23 cellular contexts compared by ENCODE assay signal in the genomic region with DNA sequence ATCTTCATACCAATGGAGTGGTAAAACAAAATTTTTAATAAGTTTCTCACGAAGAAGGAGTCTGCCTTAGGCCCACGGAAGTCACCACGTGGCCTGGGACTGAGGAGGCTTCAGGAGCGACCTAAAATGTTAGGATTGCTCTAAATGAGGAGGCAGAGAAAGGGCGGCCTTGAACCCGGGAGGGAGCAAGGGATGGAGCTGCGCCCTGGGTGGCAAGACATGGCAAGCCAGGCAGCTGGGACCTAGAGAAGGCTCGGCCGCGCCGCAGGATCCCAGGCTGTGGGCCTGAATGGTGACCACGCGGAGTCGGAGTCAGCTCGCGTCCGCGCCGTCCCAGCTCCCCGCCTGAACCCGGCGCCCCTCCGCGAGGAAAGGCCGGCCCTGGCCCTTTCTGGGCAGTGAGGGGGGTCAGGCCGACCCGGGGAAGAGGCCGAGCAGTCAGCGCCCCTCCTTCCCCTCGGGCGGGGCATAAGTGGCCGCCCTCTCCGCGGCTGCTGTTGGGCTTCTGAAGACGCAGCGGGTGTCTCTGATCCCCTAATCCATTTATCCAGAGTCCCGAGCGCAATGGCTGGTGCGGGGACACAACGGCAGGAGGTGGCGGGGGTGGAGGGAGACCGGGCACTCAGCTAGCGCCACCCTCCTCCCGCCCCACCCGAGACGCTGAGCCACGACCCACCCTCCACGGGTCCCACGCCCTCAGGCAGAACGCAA. TPM values are rescaled to one million over a fixed set of nuclear protein-coding genes. Genes with fewer than 3 reads are reported as not detected.
DNase-seq lines count a peak whose midpoint lies in the region; ATAC-seq and TF ChIP-seq lines count a peak whose summit lies in the region.
"Had no signal": no experiment of that assay in that cellular context is flagged by ENCODE, and none has a peak within 500 bp of the region (broad histone marks: within the 10 kb centered on the region; RNA-seq: fewer than 3 reads in every experiment).

No MANE protein-coding gene starts in this region.

- intact Hi-C loops in spleen (cut with DNase I; ENCODE audit: low total_unique reads) = no loop called here

- CTCF ChIA-PET in activated naive CD4-positive, alpha-beta T cell treated with anti-CD3 and anti-CD28 coated beads, Interleukin-2, amount 10 ng/mL, durations not matched to agents 7 days and 5 days (lab: Charles Lee) = no interaction called here

- H3K27me3 ChIP-seq in spleen (replicated peaks in 1 of 7) = peaks cover 0 to 93% (median 60%) of the 10 kb centered on the region in 7 donors

- peaks cover 0 to 24% (median 10%) of the 10 kb centered on the region in 6 donors for H3K4me1 ChIP-seq in spleen

- H3K27ac Mint-ChIP-seq in activated naive CD4-positive, alpha-beta T cell treated with anti-CD3 and anti-CD28 coated beads, Interleukin-2, amount 10 ng/mL, durations not matched to agents 7 days and 5 days = peak overlapping the region; percentile 24
- no peak overlapping the region for H3K27ac Mint-ChIP-seq in activated naive CD4-positive, alpha-beta T cell treated with anti-CD3 and anti-CD28 coated beads, Interleukin-2, amount 50 U/mL, for 72 hours
- H3K27ac Mint-ChIP-seq: activated CD8-positive, alpha-beta T cell treated with anti-CD3 and anti-CD28 coated beads, Interleukin-2, amount 10 ng/mL, durations not matched to agents 7 days and 5 days; immature natural killer cell had no signal

- H3K36me3 ChIP-seq in spleen = no peaks in the 10 kb centered on the region
- H3K36me3 ChIP-seq: esophagus muscularis mucosa, gastroesophageal sphincter had no signal

- peak overlapping the region; percentile 35 for H3K4me3 ChIP-seq in coronary artery
- H3K4me3 ChIP-seq in spleen = no peak overlapping the region
- H3K4me3 ChIP-seq: gastroesophageal sphincter had no signal

- no peaks in the 10 kb centered on the region for H3K9me3 ChIP-seq in spleen
- H3K9me3 ChIP-seq: esophagus muscularis mucosa, gastroesophageal sphincter had no signal

- H3K9me3 Mint-ChIP-seq in activated naive CD4-positive, alpha-beta T cell treated with anti-CD3 and anti-CD28 coated beads, Interleukin-2, amount 10 ng/mL, durations not matched to agents 7 days and 5 days = no peaks in the 10 kb centered on the region
- H3K9me3 Mint-ChIP-seq in activated naive CD4-positive, alpha-beta T cell treated with anti-CD3 and anti-CD28 coated beads, Interleukin-2, amount 50 U/mL, for 72 hours = peaks cover 0 to 11% of the 10 kb centered on the region in 2 donors

- no peak for TF ChIP-seq POLR2A in spleen (IDR thresholded peaks at IDR 0.05)

- H3K27me3 Mint-ChIP-seq in activated naive CD4-positive, alpha-beta T cell treated with anti-CD3 and anti-CD28 coated beads, Interleukin-2, amount 10 ng/mL, durations not matched to agents 7 days and 5 days = peaks cover 72% of the 10 kb centered on the region

- no peaks in the 10 kb centered on the region for H3K4me1 Mint-ChIP-seq in activated naive CD4-positive, alpha-beta T cell treated with anti-CD3 and anti-CD28 coated beads, Interleukin-2, amount 10 ng/mL, durations not matched to agents 7 days and 5 days
- H3K4me1 Mint-ChIP-seq: central memory CD8-positive, alpha-beta T cell had no signal

- 3 to 13% (median 9%) methylated on average over 37 to 50 of the region's 50 CpGs for WGBS in spleen, 5 donors

- DNase-seq in activated naive CD4-positive, alpha-beta T cell treated with anti-CD3 and anti-CD28 coated beads, Interleukin-2, amount 10 ng/mL, durations not matched to agents 7 days and 5 days = no peak
- DNase-seq in activated naive CD4-positive, alpha-beta T cell treated with anti-CD3 and anti-CD28 coated beads, Interleukin-2, amount 50 U/mL, for 72 hours (ENCODE audit: low spot score in 2 of 2) = no peak
- DNase-seq in coronary artery (ENCODE audit: low spot score) (no peak), iPS-NIHi11 (ENCODE audit: low spot score) (peak; percentile 50), spleen (peak; percentile 74)
- no peak for DNase-seq in activated CD4-positive, alpha-beta T cell treated with anti-CD3 and anti-CD28 coated beads, Interleukin-2, amount 50 U/mL, for 48 hours
- DNase-seq: activated CD8-positive, alpha-beta T cell treated with anti-CD3 and anti-CD28 coated beads, Interleukin-2, amount 10 ng/mL, durations not matched to agents 7 days and 5 days; activated naive CD4-positive, alpha-beta T cell treated with Interleukin-2 at 50 U/mL for 16 hours; activated T-cell treated with anti-CD3 and anti-CD28 coated beads, Interleukin-2, amount 50 U/mL, for 1 hour; anterior cingulate cortex; effector CD4-positive, alpha-beta T cell; immature natural killer cell; NCI-H2081; NCI-H510A; right cardiac atrium; RPMI8226 had no signal

- ATAC-seq in activated naive CD4-positive, alpha-beta T cell treated with anti-CD3 and anti-CD28 coated beads, Interleukin-2, amount 50 U/mL, for 72 hours = no peak
- ATAC-seq in HG03135 (IDR thresholded peaks at IDR 0.05; ENCODE audit: unreplicated experiment) (no peak), GM21526 (IDR thresholded peaks at IDR 0.05; ENCODE audit: low FRiP score, unreplicated experiment) (no peak)
- ATAC-seq: activated CD8-positive, alpha-beta T cell treated with anti-CD3 and anti-CD28 coated beads, Interleukin-2, amount 10 ng/mL, durations not matched to agents 7 days and 5 days; gastroesophageal sphincter; right cardiac atrium had no signal

- H3K36me3 Mint-ChIP-seq in activated naive CD4-positive, alpha-beta T cell treated with anti-CD3 and anti-CD28 coated beads, Interleukin-2, amount 10 ng/mL, durations not matched to agents 7 days and 5 days = no peaks in the 10 kb centered on the region
- peaks cover 14 to 34% of the 10 kb centered on the region in 2 donors for H3K36me3 Mint-ChIP-seq in activated naive CD4-positive, alpha-beta T cell treated with anti-CD3 and anti-CD28 coated beads, Interleukin-2, amount 50 U/mL, for 72 hours

- TF ChIP-seq CTCF in coronary artery (IDR thresholded peaks at IDR 0.05) (no peak), spleen (IDR thresholded peaks at IDR 0.05 in 8 of 11, conservative IDR thresholded peaks at IDR 0.05 in 3 of 11) (no peak)

- H3K4me3 Mint-ChIP-seq in activated naive CD4-positive, alpha-beta T cell treated with anti-CD3 and anti-CD28 coated beads, Interleukin-2, amount 10 ng/mL, durations not matched to agents 7 days and 5 days = no peak overlapping the region
- H3K4me3 Mint-ChIP-seq: activated CD8-positive, alpha-beta T cell treated with anti-CD3 and anti-CD28 coated beads, Interleukin-2, amount 10 ng/mL, durations not matched to agents 7 days and 5 days; central memory CD8-positive, alpha-beta T cell; immature natural killer cell had no signal

- H3K27ac ChIP-seq in coronary artery (no peak overlapping the region), spleen (no peak overlapping the region)
- H3K27ac ChIP-seq: esophagus muscularis mucosa, gastroesophageal sphincter had no signal

RNA-seq across cellular contexts. Expression of a gene that starts 10.6 kb away (rescaled TPM):
- not detected for total RNA-seq in activated naive CD4-positive, alpha-beta T cell treated with anti-CD3 and anti-CD28 coated beads, Interleukin-2, amount 50 U/mL, for 72 hours
- not detected for total RNA-seq in spleen
- not detected for polyA plus RNA-seq in spleen
- total RNA-seq: activated CD8-positive, alpha-beta T cell treated with anti-CD3 and anti-CD28 coated beads, Interleukin-2, amount 10 ng/mL, durations not matched to agents 7 days and 5 days; G401; myocyte; right cardiac atrium had no signal
- polyA plus RNA-seq: immature natural killer cell had no signal

Comparison
In these comparisons a context has a peak if more than half of its experiments do, and no peak if none do; other contexts are left out.
1. DNase-seq: peak in iPS-NIHi11 (single experiment) and spleen (single experiment); none in activated naive CD4-positive, alpha-beta T cell treated with anti-CD3 and anti-CD28 coated beads, Interleukin-2, amount 10 ng/mL, durations not matched to agents 7 days and 5 days (single experiment), activated naive CD4-positive, alpha-beta T cell treated with anti-CD3 and anti-CD28 coated beads, Interleukin-2, amount 50 U/mL, for 72 hours (0 of 2), coronary artery (single experiment) and activated CD4-positive, alpha-beta T cell treated with anti-CD3 and anti-CD28 coated beads, Interleukin-2, amount 50 U/mL, for 48 hours (0 of 2).